ENCODE assay signal across 15 cellular contexts in genomic region chr16:22323173-22323997, GRCh38. TPM values are rescaled to one million over a fixed set of nuclear protein-coding genes. Genes with fewer than 3 reads are reported as not detected.
A peak's percentile ranks its signal among the peaks of the same experiment; 100 is the strongest.
DNase-seq lines count a peak whose midpoint lies in the region; ATAC-seq and TF ChIP-seq lines count a peak whose summit lies in the region.
"Had no signal": no experiment of that assay in that cellular context is flagged by ENCODE, and none has a peak within 500 bp of the region (broad histone marks: within the 10 kb centered on the region; RNA-seq: fewer than 3 reads in every experiment).

No MANE protein-coding gene starts in this region.

- H4K20me1 ChIP-seq in osteoblast (ENCODE audit: insufficient read depth, low read length): peaks cover 20% of the 10 kb centered on the region

- H3K4me3 ChIP-seq in CD4-positive, CD25-positive, alpha-beta regulatory T cell (ENCODE audit: low read depth, low read length): no peak overlapping the region
- H3K4me3 ChIP-seq in CD4-positive, alpha-beta memory T cell (ENCODE audit: low read length in 2 of 2): no peak overlapping the region
- no peak overlapping the region for H3K4me3 ChIP-seq in osteoblast (ENCODE audit: insufficient read depth, low read length)
- H3K4me3 ChIP-seq: BLaER1 treated with 17β-estradiol and CSF1 and Interleukin-3, amounts not matched to agents 10 nM and 100 nM; SK-N-MC had no signal

- H2AFZ ChIP-seq in osteoblast (ENCODE audit: low read length): no peak overlapping the region

- CTCF ChIA-PET in CD4-positive, alpha-beta memory T cell (lab: Charles Lee; ENCODE audit: partially characterized antibody): interaction anchor here (0.8 kb wide), 1 partner anchor 97 kb away, joined by 3 read pairs; no protein-coding TSS in a partner anchor

- peaks cover 6 to 12% (median 7%) of the 10 kb centered on the region in 4 donors for H3K4me1 Mint-ChIP-seq in CD4-positive, CD25-positive, alpha-beta regulatory T cell
- peaks cover 4 to 16% (median 8%) of the 10 kb centered on the region in 4 donors for H3K4me1 Mint-ChIP-seq in CD4-positive, alpha-beta memory T cell
- H3K4me1 Mint-ChIP-seq in dendritic cell treated with granulocyte-macrophage colony-stimulating factor and Interleukin-4, amounts not matched to agents 40 ng/mL and 50 ng/mL, for 4 days (ENCODE audit: low read depth): peaks cover 20% of the 10 kb centered on the region

- H3K4me2 ChIP-seq in osteoblast (ENCODE audit: insufficient read depth, low read length): no peak overlapping the region
- H3K4me2 ChIP-seq: BLaER1 treated with 17β-estradiol and CSF1 and Interleukin-3, amounts not matched to agents 10 nM and 100 nM had no signal

- H3K27ac Mint-ChIP-seq in CD4-positive, CD25-positive, alpha-beta regulatory T cell: peak overlapping the region in 2 of 3 donors; percentile 41 to 69
- peak overlapping the region in 4 of 7 donors; percentile 6 to 77 (median 48) for H3K27ac Mint-ChIP-seq in CD4-positive, alpha-beta memory T cell
- peak overlapping the region; percentile 20 for H3K27ac Mint-ChIP-seq in dendritic cell treated with granulocyte-macrophage colony-stimulating factor and Interleukin-4, amounts not matched to agents 40 ng/mL and 50 ng/mL, for 4 days

- H3K4me3 Mint-ChIP-seq in CD4-positive, CD25-positive, alpha-beta regulatory T cell: no peak overlapping the region
- no peak overlapping the region for H3K4me3 Mint-ChIP-seq in CD4-positive, alpha-beta memory T cell
- H3K4me3 Mint-ChIP-seq in dendritic cell treated with granulocyte-macrophage colony-stimulating factor and Interleukin-4, amounts not matched to agents 40 ng/mL and 50 ng/mL, for 4 days: no peak overlapping the region

- H3K9me3 Mint-ChIP-seq in CD4-positive, CD25-positive, alpha-beta regulatory T cell: no peaks in the 10 kb centered on the region
- no peaks in the 10 kb centered on the region for H3K9me3 Mint-ChIP-seq in CD4-positive, alpha-beta memory T cell
- no peaks in the 10 kb centered on the region for H3K9me3 Mint-ChIP-seq in dendritic cell treated with granulocyte-macrophage colony-stimulating factor and Interleukin-4, amounts not matched to agents 40 ng/mL and 50 ng/mL, for 4 days

- peaks cover 75% of the 10 kb centered on the region for H3K36me3 ChIP-seq in CD4-positive, CD25-positive, alpha-beta regulatory T cell (ENCODE audit: control insufficient read depth, insufficient read depth, low read length)
- H3K36me3 ChIP-seq in CD4-positive, alpha-beta memory T cell (ENCODE audit: insufficient read depth, low read length): peaks cover 69% of the 10 kb centered on the region
- peaks cover 58% of the 10 kb centered on the region for H3K36me3 ChIP-seq in osteoblast (ENCODE audit: insufficient read depth, low read length)

- H3K36me3 Mint-ChIP-seq in CD4-positive, CD25-positive, alpha-beta regulatory T cell: peaks cover 22% of the 10 kb centered on the region
- H3K36me3 Mint-ChIP-seq in CD4-positive, alpha-beta memory T cell: peaks cover 16 to 67% of the 10 kb centered on the region in 2 donors
- peaks cover 98% of the 10 kb centered on the region for H3K36me3 Mint-ChIP-seq in dendritic cell treated with granulocyte-macrophage colony-stimulating factor and Interleukin-4, amounts not matched to agents 40 ng/mL and 50 ng/mL, for 4 days (ENCODE audit: low read depth)

- no peaks in the 10 kb centered on the region for H3K27me3 Mint-ChIP-seq in CD4-positive, CD25-positive, alpha-beta regulatory T cell
- no peaks in the 10 kb centered on the region for H3K27me3 Mint-ChIP-seq in CD4-positive, alpha-beta memory T cell
- no peaks in the 10 kb centered on the region for H3K27me3 Mint-ChIP-seq in dendritic cell treated with granulocyte-macrophage colony-stimulating factor and Interleukin-4, amounts not matched to agents 40 ng/mL and 50 ng/mL, for 4 days

- in situ Hi-C loops in KBM-7 (cut with MboI; ENCODE audit: low pct_unique_long_range_greater_than_20kb, low sequenced_read_pairs): no loop called here

- peaks cover 8% of the 10 kb centered on the region for H3K79me2 ChIP-seq in osteoblast (ENCODE audit: insufficient read depth, low read length)

- no peak for TF ChIP-seq CTCF in osteoblast (IDR thresholded peaks at IDR 0.05; ENCODE audit: extremely low read depth, low read depth, low read length)

- no peak for DNase-seq in CD4-positive, CD25-positive, alpha-beta regulatory T cell
- DNase-seq in CD4-positive, alpha-beta memory T cell: no peak
- peak; percentile 63 for DNase-seq in osteoblast (ENCODE audit: insufficient read length, low spot score, missing footprints)
- no peak for DNase-seq in KBM-7
- DNase-seq: COR-L47, GF-D8, HCEC 1CT, NCI-H1105, NCI-H187, NCI-H446 had no signal

- no peaks in the 10 kb centered on the region for H3K27me3 ChIP-seq in CD4-positive, CD25-positive, alpha-beta regulatory T cell (ENCODE audit: control insufficient read depth, insufficient read depth, low read length)
- H3K27me3 ChIP-seq in CD4-positive, alpha-beta memory T cell (ENCODE audit: insufficient read depth, low read length): no peaks in the 10 kb centered on the region
- no peaks in the 10 kb centered on the region for H3K27me3 ChIP-seq in osteoblast (ENCODE audit: insufficient read depth, low read length)
- H3K27me3 ChIP-seq: BLaER1 treated with 17β-estradiol and CSF1 and Interleukin-3, amounts not matched to agents 10 nM and 100 nM had no signal

- ATAC-seq in CD4-positive, CD25-positive, alpha-beta regulatory T cell (ENCODE audit: low read depth in 2 of 2): no peak
- ATAC-seq in HG02870 (IDR thresholded peaks at IDR 0.05; ENCODE audit: unreplicated experiment) (no peak), HG02759 (IDR thresholded peaks at IDR 0.05; ENCODE audit: unreplicated experiment) (no peak)

- peaks cover under 1% of the 10 kb centered on the region for H3K4me1 ChIP-seq in CD4-positive, CD25-positive, alpha-beta regulatory T cell (ENCODE audit: control insufficient read depth, insufficient read depth, low read length, poor library complexity, severe bottlenecking)
- peaks cover 8% of the 10 kb centered on the region for H3K4me1 ChIP-seq in CD4-positive, alpha-beta memory T cell (ENCODE audit: insufficient read depth, low read length)
- no peaks in the 10 kb centered on the region for H3K4me1 ChIP-seq in osteoblast (ENCODE audit: insufficient read depth, low read length)
- H3K4me1 ChIP-seq: BLaER1 treated with 17β-estradiol and CSF1 and Interleukin-3, amounts not matched to agents 10 nM and 100 nM had no signal

- no peak overlapping the region for H3K27ac ChIP-seq in CD4-positive, CD25-positive, alpha-beta regulatory T cell (ENCODE audit: insufficient read depth, low read length, poor library complexity, severe bottlenecking)
- H3K27ac ChIP-seq in CD4-positive, alpha-beta memory T cell (ENCODE audit: low read depth, low read length): no peak overlapping the region
- no peak overlapping the region for H3K27ac ChIP-seq in osteoblast (ENCODE audit: low read depth, low read length)
- H3K27ac ChIP-seq: BLaER1 treated with 17β-estradiol and CSF1 and Interleukin-3, amounts not matched to agents 10 nM and 100 nM; SK-N-MC had no signal

- H3K9me3 ChIP-seq in CD4-positive, CD25-positive, alpha-beta regulatory T cell (ENCODE audit: control insufficient read depth in 2 of 2, low read length in 2 of 2): no peaks in the 10 kb centered on the region
- H3K9me3 ChIP-seq in CD4-positive, alpha-beta memory T cell (ENCODE audit: control insufficient read depth in 1 of 2, low read length in 2 of 2): no peaks in the 10 kb centered on the region
- H3K9me3 ChIP-seq in osteoblast (ENCODE audit: low read depth, low read length): no peaks in the 10 kb centered on the region
- H3K9me3 ChIP-seq: BLaER1 treated with 17β-estradiol and CSF1 and Interleukin-3, amounts not matched to agents 10 nM and 100 nM had no signal

- intact Hi-C loops in CD4-positive, alpha-beta memory T cell (cut with micrococcal nuclease): no loop called here
- intact Hi-C loops in dendritic cell treated with granulocyte-macrophage colony-stimulating factor and Interleukin-4, amounts not matched to agents 40 ng/mL and 50 ng/mL, for 4 days (cut with micrococcal nuclease): no loop called here

- POLR2A ChIA-PET in CD4-positive, alpha-beta memory T cell (lab: Charles Lee; ENCODE audit: partially characterized antibody): interaction anchor here (0.9 to 1.4 kb wide), 3 partner anchors 32 to 803 kb away, joined by 3 to 5 read pairs (median 4); no protein-coding TSS in a partner anchor

RNA-seq across cellular contexts. Expression of gene POLR3E, which starts 26.2 kb away (rescaled TPM):
- total RNA-seq in CD4-positive, CD25-positive, alpha-beta regulatory T cell: 249 TPM
- polyA plus RNA-seq in CD4-positive, CD25-positive, alpha-beta regulatory T cell: 10 to 100 TPM; 10.2 to 16.3 (median 14.6) TPM
- 10 to 100 TPM; 88.4 to 94.0 TPM for total RNA-seq in CD4-positive, alpha-beta memory T cell
- polyA plus RNA-seq in CD4-positive, alpha-beta memory T cell: 10 to 100 TPM; 10.0 to 16.0 TPM
- total RNA-seq in osteoblast: 19.2 and 19.4 TPM in 2 replicates

RNA-seq across cellular contexts. Expression of gene CDR2, which starts 51.0 kb away (rescaled TPM):
- total RNA-seq in CD4-positive, CD25-positive, alpha-beta regulatory T cell: 90.2 TPM
- polyA plus RNA-seq in CD4-positive, CD25-positive, alpha-beta regulatory T cell: 10 to 100 TPM; 64.7 to 82.1 (median 74.3) TPM
- 10 to 100 TPM; 94.2 to 99.3 TPM for total RNA-seq in CD4-positive, alpha-beta memory T cell
- polyA plus RNA-seq in CD4-positive, alpha-beta memory T cell: 10 to 100 TPM; 57.9 to 95.8 TPM
- total RNA-seq in osteoblast: 49.5 and 52.5 TPM in 2 replicates
